30 cellular contexts compared by ENCODE assay signal in genomic region chr4:26024079-26024478, GRCh38.
"Had no signal": no experiment of that assay in that cellular context is flagged by ENCODE, and none has a peak within 500 bp of the region (broad histone marks: within the 10 kb centered on the region; RNA-seq: fewer than 3 reads in every experiment).

No MANE protein-coding gene starts in this region.

- H3K36me3 Mint-ChIP-seq: mesothelial cell of epicardium; naive B cell; natural killer cell treated with Interleukin-12 subunit alpha and Interleukin-12 subunit beta and Interleukin-15 and Interleukin-18, amount 100 ng/mL, for 72 hours; neural progenitor cell; stimulated activated memory B cell treated with anti-CD40 and anti-IgM and Interleukin-4, amounts not matched to agents 10 μg/mL and 1 μg/mL and 100 μg/mL, for 72 hours; type B pancreatic cell had no signal

- H3K9me3 ChIP-seq: colonic mucosa, esophagus muscularis mucosa, lower lobe of right lung, mucosa of descending colon, psoas muscle, spleen, testis, tibial artery had no signal

- DNase-seq: colonic mucosa; effector CD8-positive, alpha-beta T cell; endodermal cell; hypothalamus; immature natural killer cell; kidney glomerular epithelial cell; left colon; left ventricle myocardium superior; lower lobe of right lung; mucosa of descending colon; naive B cell; posterior cingulate gyrus; psoas muscle; right cardiac atrium; spleen; stimulated activated CD4-positive, alpha-beta T cell treated with anti-CD3 and anti-CD28 coated beads, Interleukin-4, amount 100 ng/mL, for 4 hours; stimulated activated naive CD8-positive, alpha-beta T cell treated with anti-CD3 and anti-CD28 coated beads, Interleukin-15, Interleukin-2, amounts not matched to agents 100 U/mL and 50 U/mL, for 24 hours; substantia nigra; testis; tibial artery had no signal

- H3K27me3 ChIP-seq: colonic mucosa, testis, tibial artery had no signal

- H3K9me3 Mint-ChIP-seq: dendritic cell treated with granulocyte-macrophage colony-stimulating factor and Interleukin-4, amounts not matched to agents 40 ng/mL and 50 ng/mL, for 4 days; endodermal cell; mesothelial cell of epicardium; natural killer cell treated with Interleukin-12 subunit alpha and Interleukin-12 subunit beta and Interleukin-15 and Interleukin-18, amount 100 ng/mL, for 72 hours; neural progenitor cell; stimulated activated memory B cell treated with anti-CD40 and anti-IgM and Interleukin-4, amounts not matched to agents 10 μg/mL and 1 μg/mL and 100 μg/mL, for 72 hours had no signal

- H3K4me1 Mint-ChIP-seq: immature natural killer cell, neural progenitor cell had no signal

- H3K4me1 ChIP-seq: neural progenitor cell, psoas muscle had no signal

- H3K27ac Mint-ChIP-seq: dendritic cell treated with granulocyte-macrophage colony-stimulating factor and Interleukin-4, amounts not matched to agents 40 ng/mL and 50 ng/mL, for 4 days; endodermal cell; immature natural killer cell; mesothelial cell of epicardium; natural killer cell treated with Interleukin-12 subunit alpha and Interleukin-12 subunit beta and Interleukin-15 and Interleukin-18, amount 100 ng/mL, for 72 hours; neural progenitor cell; stimulated activated memory B cell treated with anti-CD40 and anti-IgM and Interleukin-4, amounts not matched to agents 10 μg/mL and 1 μg/mL and 100 μg/mL, for 72 hours had no signal

- H3K36me3 ChIP-seq: colonic mucosa, esophagus muscularis mucosa, lower lobe of right lung, neural progenitor cell, spleen, tibial artery had no signal

- H3K4me2 ChIP-seq: neural progenitor cell had no signal

- H3K4me3 ChIP-seq: colonic mucosa, esophagus muscularis mucosa, lower lobe of right lung, mucosa of descending colon, neural progenitor cell, psoas muscle, skin epidermis, spleen, testis, tibial artery had no signal

- H3K4me3 Mint-ChIP-seq: dendritic cell treated with granulocyte-macrophage colony-stimulating factor and Interleukin-4, amounts not matched to agents 40 ng/mL and 50 ng/mL, for 4 days; endodermal cell; immature natural killer cell; mesothelial cell of epicardium; naive B cell; natural killer cell treated with Interleukin-12 subunit alpha and Interleukin-12 subunit beta and Interleukin-15 and Interleukin-18, amount 100 ng/mL, for 72 hours; neural progenitor cell; stimulated activated memory B cell treated with anti-CD40 and anti-IgM and Interleukin-4, amounts not matched to agents 10 μg/mL and 1 μg/mL and 100 μg/mL, for 72 hours; type B pancreatic cell had no signal

- H2AFZ ChIP-seq: neural progenitor cell had no signal

- H3K27ac ChIP-seq: colonic mucosa, esophagus muscularis mucosa, neural progenitor cell, psoas muscle, spleen, testis, tibial artery had no signal

- FAIRE-seq: endothelial cell of umbilical vein, frontal cortex had no signal

- H3K9ac ChIP-seq: neural progenitor cell had no signal

- ATAC-seq: left colon; left ventricle myocardium superior; lower lobe of right lung; mucosa of descending colon; natural killer cell treated with Interleukin-12 subunit alpha and Interleukin-12 subunit beta and Interleukin-15 and Interleukin-18, amount 100 ng/mL, for 72 hours; psoas muscle; right cardiac atrium; stimulated activated memory B cell treated with anti-CD40 and anti-IgM and Interleukin-4, amounts not matched to agents 10 μg/mL and 1 μg/mL and 100 μg/mL, for 72 hours; stimulated activated naive CD8-positive, alpha-beta T cell treated with anti-CD3 and anti-CD28 coated beads, Interleukin-15, Interleukin-2, amounts not matched to agents 100 U/mL and 50 U/mL, for 24 hours had no signal
